In the genomic region with DNA sequence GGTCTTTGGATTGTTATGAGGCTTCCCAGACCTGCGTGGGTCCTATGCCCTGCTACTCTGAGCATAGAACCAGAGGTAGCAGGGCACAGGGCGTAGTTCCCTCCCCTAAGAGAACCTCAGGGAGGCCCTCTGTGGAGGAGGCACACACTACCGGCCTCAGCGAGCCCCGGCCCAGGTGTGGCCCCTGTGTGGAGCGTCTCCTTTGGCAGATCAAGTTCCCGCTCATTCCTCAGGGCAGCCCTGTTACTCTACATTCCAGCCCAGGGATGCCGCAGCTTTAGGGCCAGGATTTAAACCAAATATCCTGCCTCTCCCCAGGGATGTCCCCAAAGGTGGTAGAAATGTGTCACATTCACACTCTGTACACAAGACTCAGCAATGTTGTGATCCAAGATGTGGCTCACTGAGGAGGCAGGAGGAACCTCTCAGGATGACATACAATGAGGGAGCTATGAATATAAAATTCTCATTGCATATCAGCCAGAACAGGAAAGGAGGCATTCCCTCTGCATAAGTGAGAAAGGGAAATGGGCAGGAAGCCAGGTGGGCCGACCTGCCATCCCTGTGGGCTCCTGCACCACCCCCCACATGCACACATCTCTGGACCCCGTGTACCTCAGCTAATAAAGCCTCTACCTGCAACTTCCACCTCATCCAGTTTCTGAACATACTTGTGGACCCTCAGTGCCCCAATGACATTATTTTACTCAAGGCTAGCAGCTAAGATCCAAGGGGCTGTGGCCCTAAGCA, we compare ENCODE assay signal across 2 cellular contexts.
TF ChIP-seq lines count a peak whose summit lies in the region.

No MANE protein-coding gene starts in this region.

TF ChIP-seq in SK-N-SH, 30 proteins besides CTCF, POLR2A, EP300 and RAD21:
- TF ChIP-seq YY1 (IDR thresholded peaks at IDR 0.05; ENCODE audit: low read depth) (no peak), NFIC (IDR thresholded peaks at IDR 0.05; ENCODE audit: borderline replicate concordance) (peak; percentile 17; the same call in 1 of the 2 replicates)

TF ChIP-seq in SK-N-SH treated with all-trans-retinoic acid at 6 μM for 48 hours, 23 proteins besides CTCF, POLR2A, EP300 and RAD21:
- TF ChIP-seq, protein P1, sequence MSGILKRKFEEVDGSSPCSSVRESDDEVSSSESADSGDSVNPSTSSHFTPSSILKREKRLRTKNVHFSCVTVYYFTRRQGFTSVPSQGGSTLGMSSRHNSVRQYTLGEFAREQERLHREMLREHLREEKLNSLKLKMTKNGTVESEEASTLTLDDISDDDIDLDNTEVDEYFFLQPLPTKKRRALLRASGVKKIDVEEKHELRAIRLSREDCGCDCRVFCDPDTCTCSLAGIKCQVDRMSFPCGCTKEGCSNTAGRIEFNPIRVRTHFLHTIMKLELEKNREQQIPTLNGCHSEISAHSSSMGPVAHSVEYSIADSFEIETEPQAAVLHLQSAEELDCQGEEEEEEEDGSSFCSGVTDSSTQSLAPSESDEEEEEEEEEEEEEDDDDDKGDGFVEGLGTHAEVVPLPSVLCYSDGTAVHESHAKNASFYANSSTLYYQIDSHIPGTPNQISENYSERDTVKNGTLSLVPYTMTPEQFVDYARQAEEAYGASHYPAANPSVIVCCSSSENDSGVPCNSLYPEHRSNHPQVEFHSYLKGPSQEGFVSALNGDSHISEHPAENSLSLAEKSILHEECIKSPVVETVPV (CRISPR knock-in tag; IDR thresholded peaks at IDR 0.05), result no peak
